7 cellular contexts compared by ENCODE assay signal in genomic region chr17:35051579-35052239, GRCh38. TPM values are rescaled to one million over a fixed set of nuclear protein-coding genes. Genes with fewer than 3 reads are reported as not detected.
DNase-seq lines count a peak whose midpoint lies in the region; ATAC-seq and TF ChIP-seq lines count a peak whose summit lies in the region.

No MANE protein-coding gene starts in this region.

- H3K27me3 Mint-ChIP-seq in stimulated activated naive CD8-positive, alpha-beta T cell treated with anti-CD3 and anti-CD28 coated beads, Interleukin-15, amount 100 ng/mL, for 72 hours, result no peaks in the 10 kb centered on the region

- H3K4me3 ChIP-seq in Peyer's patch (peak overlapping the region in 1 of 4 donors; percentile 28), Karpas-422 (ENCODE audit: low read length) (no peak overlapping the region)

- H3K9me3 ChIP-seq in Peyer's patch (no peaks in the 10 kb centered on the region), Karpas-422 (ENCODE audit: low read length) (no peaks in the 10 kb centered on the region)

- H3K27me3 ChIP-seq in Peyer's patch (no peaks in the 10 kb centered on the region), Karpas-422 (ENCODE audit: low read length) (no peaks in the 10 kb centered on the region)

- H3K79me2 ChIP-seq in Karpas-422 (ENCODE audit: low read length), result peaks cover 21% of the 10 kb centered on the region

- DNase-seq in Peyer's patch, result no peak
- peak; percentile 35 for DNase-seq in fibroblast of peridontal ligament (ENCODE audit: extremely low read depth)
- no peak for DNase-seq in stimulated activated naive CD8-positive, alpha-beta T cell treated with anti-CD3 and anti-CD28 coated beads, Interleukin-15, amount 100 ng/mL, for 72 hours
- DNase-seq in SHP77 (lab: John Stamatoyannopoulos, UW), result no peak
- no peak for DNase-seq in NCI-H2107 (lab: John Stamatoyannopoulos, UW)
- no peak for DNase-seq in Karpas-422

- H3K4me1 Mint-ChIP-seq in stimulated activated naive CD8-positive, alpha-beta T cell treated with anti-CD3 and anti-CD28 coated beads, Interleukin-15, amount 100 ng/mL, for 72 hours, result peaks cover 72% of the 10 kb centered on the region

- no peak for TF ChIP-seq CTCF in Peyer's patch (IDR thresholded peaks at IDR 0.05)

- H4K20me1 ChIP-seq in Karpas-422 (ENCODE audit: insufficient read depth, low read depth, low read length), result 0 out of 2 replicates have a peak, but pooled peaks cover 5% of the 10 kb centered on the region

- H3K27ac ChIP-seq in Peyer's patch, result peak overlapping the region; percentile 55 to 82 (median 76)
- no peak overlapping the region for H3K27ac ChIP-seq in Karpas-422 (ENCODE audit: low read length)

- no peak overlapping the region for H2AFZ ChIP-seq in Karpas-422 (ENCODE audit: low read length)

- peak overlapping the region; percentile 84 to 93 for H3K27ac Mint-ChIP-seq in stimulated activated naive CD8-positive, alpha-beta T cell treated with anti-CD3 and anti-CD28 coated beads, Interleukin-15, amount 100 ng/mL, for 72 hours

- H3K36me3 ChIP-seq in Peyer's patch (no peaks in the 10 kb centered on the region), Karpas-422 (ENCODE audit: insufficient read depth, low read length) (no peaks in the 10 kb centered on the region)

- H3K9me2 ChIP-seq in Karpas-422 (replicated peaks; ENCODE audit: insufficient read depth, low read length), result no peaks in the 10 kb centered on the region

- ATAC-seq in GM21786 (IDR thresholded peaks at IDR 0.05; ENCODE audit: unreplicated experiment), result peak; percentile 39
- ATAC-seq in stimulated activated naive CD8-positive, alpha-beta T cell treated with anti-CD3 and anti-CD28 coated beads, Interleukin-15, amount 100 ng/mL, for 72 hours, result peak; percentile 62

- H3K4me1 ChIP-seq in Peyer's patch, result peaks cover 9 to 36% (median 19%) of the 10 kb centered on the region in 4 donors
- peaks cover 30% of the 10 kb centered on the region for H3K4me1 ChIP-seq in Karpas-422 (ENCODE audit: low read length)

- no peaks in the 10 kb centered on the region for H3K9me3 Mint-ChIP-seq in stimulated activated naive CD8-positive, alpha-beta T cell treated with anti-CD3 and anti-CD28 coated beads, Interleukin-15, amount 100 ng/mL, for 72 hours

- peak overlapping the region; percentile 51 to 74 for H3K4me3 Mint-ChIP-seq in stimulated activated naive CD8-positive, alpha-beta T cell treated with anti-CD3 and anti-CD28 coated beads, Interleukin-15, amount 100 ng/mL, for 72 hours

- H3K4me2 ChIP-seq in Karpas-422 (ENCODE audit: low read depth, low read length, poor library complexity, severe bottlenecking), result no peak overlapping the region

- TF ChIP-seq POLR2A in Peyer's patch (IDR thresholded peaks at IDR 0.05), result no peak

- no peak overlapping the region for H3K9ac ChIP-seq in Karpas-422 (ENCODE audit: low read length)

RNA-seq across cellular contexts. Expression of gene RFFL, which starts 11.8 kb away (rescaled TPM):
- 10 to 100 TPM; 33.0 to 76.7 (median 43.0) TPM for total RNA-seq in Peyer's patch
- 14.6 and 16.3 TPM in 2 replicates for total RNA-seq in Karpas-422 (2014; rRNA removed; shearing (Covaris generic); ENCODE audit: low replicate concordance)
